8 cellular contexts compared by ENCODE assay signal in the genomic region with DNA sequence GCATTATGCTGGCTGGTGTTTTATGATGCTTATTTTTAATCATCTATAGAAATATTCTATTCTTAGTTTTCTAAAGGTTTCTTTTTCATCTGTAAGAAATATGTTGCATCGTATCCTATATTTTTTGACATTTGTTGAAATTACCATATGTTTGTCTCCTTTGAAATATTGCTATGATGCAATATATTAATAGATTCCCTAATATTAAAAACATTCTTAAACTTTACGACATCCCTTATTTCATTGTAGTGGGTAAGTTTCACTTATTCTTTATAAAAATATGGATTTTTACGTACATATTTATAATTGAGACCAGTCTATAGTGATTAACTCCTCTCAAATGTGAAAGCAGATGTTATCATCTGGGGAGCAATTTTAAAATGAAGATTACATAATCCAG.
"Had no signal": no experiment of that assay in that cellular context is flagged by ENCODE, and none has a peak within 500 bp of the region (broad histone marks: within the 10 kb centered on the region; RNA-seq: fewer than 3 reads in every experiment).

No MANE protein-coding gene starts in this region.

- DNase-seq: GDM1, GF-D8 had no signal

- FAIRE-seq: G401.6, GM12878, GM12891, GM12892, GM18507, GM19239 had no signal

- H3K4me3 ChIP-seq: GM12878 had no signal

- ATAC-seq: GM12878 had no signal
